Comparison of ENCODE assay signal across 8 cellular contexts in the genomic region with DNA sequence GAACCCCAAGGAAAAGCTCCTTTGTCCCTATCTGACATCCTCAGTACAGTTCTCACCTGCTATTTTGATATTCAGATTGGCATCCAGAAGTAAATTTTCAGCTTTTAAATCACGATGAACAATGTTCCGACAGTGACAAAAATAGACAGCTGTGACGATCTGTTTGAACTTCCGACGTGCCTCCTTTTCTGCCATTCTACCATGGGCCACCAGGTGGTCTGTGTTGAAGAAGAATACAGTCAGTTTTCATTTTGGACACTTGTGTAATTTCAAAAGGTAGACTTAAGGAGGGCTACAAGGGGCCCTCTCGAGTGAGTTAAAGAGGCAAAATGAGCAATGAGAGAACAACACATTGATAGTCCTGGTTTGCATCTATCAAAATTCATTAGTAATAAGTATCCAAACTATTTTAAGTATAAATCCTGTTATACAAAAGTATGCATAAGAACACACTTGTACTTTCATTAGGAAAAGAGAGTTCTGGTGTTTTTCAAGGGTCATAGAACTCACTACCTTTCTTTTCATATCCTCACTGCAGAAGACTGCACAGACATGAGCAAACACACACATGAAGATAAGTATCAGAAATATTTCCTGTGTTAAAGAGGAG.
DNase-seq lines count a peak whose midpoint lies in the region; TF ChIP-seq lines count a peak whose summit lies in the region.

No MANE protein-coding gene starts in this region.

- H3K4me3 ChIP-seq in AG09309 (ENCODE audit: control insufficient read depth, low read depth, low read length): no peak overlapping the region

- no peak for DNase-seq in AG09309 (ENCODE audit: low read depth)
- DNase-seq in activated T-cell treated with anti-CD3 and anti-CD28 coated beads, Interleukin-2, amount 50 U/mL, for 24 hours: no peak
- peak; percentile 42 for DNase-seq in left kidney (ENCODE audit: low read depth, low spot score)
- no peak for DNase-seq in middle frontal gyrus (ENCODE audit: extremely low spot score, low spot score)
- no peak for DNase-seq in GF-D8 (lab: John Stamatoyannopoulos, UW)
- DNase-seq in NCI-H2227 (lab: John Stamatoyannopoulos, UW; ENCODE audit: unreplicated experiment): no peak
- no peak for DNase-seq in NCI-H345 (lab: John Stamatoyannopoulos, UW)

- H3K9me3 Mint-ChIP-seq in IgD-negative memory B cell: no peaks in the 10 kb centered on the region
- no peaks in the 10 kb centered on the region for H3K9me3 Mint-ChIP-seq in activated T-cell treated with anti-CD3 and anti-CD28 coated beads, Interleukin-2, amount 50 U/mL, for 24 hours

- H3K36me3 Mint-ChIP-seq in IgD-negative memory B cell: peaks cover 4% of the 10 kb centered on the region
- H3K36me3 Mint-ChIP-seq in activated T-cell treated with anti-CD3 and anti-CD28 coated beads, Interleukin-2, amount 50 U/mL, for 24 hours (ENCODE audit: low read depth): peaks cover 47% of the 10 kb centered on the region

- H3K4me3 Mint-ChIP-seq in IgD-negative memory B cell: peak overlapping the region; percentile 65 to 88 (median 74)
- peak overlapping the region; percentile 41 for H3K4me3 Mint-ChIP-seq in activated T-cell treated with anti-CD3 and anti-CD28 coated beads, Interleukin-2, amount 50 U/mL, for 24 hours

- peak; percentile 28 for TF ChIP-seq CTCF in AG09309 (IDR thresholded peaks at IDR 0.05; ENCODE audit: control insufficient read depth, insufficient read depth, low read depth, low read length, missing control alignments)

- H3K4me1 Mint-ChIP-seq in IgD-negative memory B cell: peaks cover 62 to 77% (median 71%) of the 10 kb centered on the region in 3 donors
- H3K4me1 Mint-ChIP-seq in activated T-cell treated with anti-CD3 and anti-CD28 coated beads, Interleukin-2, amount 50 U/mL, for 24 hours (ENCODE audit: low read depth): peaks cover 78% of the 10 kb centered on the region

- no peaks in the 10 kb centered on the region for H3K27me3 Mint-ChIP-seq in IgD-negative memory B cell
- H3K27me3 Mint-ChIP-seq in activated T-cell treated with anti-CD3 and anti-CD28 coated beads, Interleukin-2, amount 50 U/mL, for 24 hours: no peaks in the 10 kb centered on the region

- H3K27ac Mint-ChIP-seq in IgD-negative memory B cell: peak overlapping the region; percentile 92 to 100 (median 99)
- peak overlapping the region; percentile 84 for H3K27ac Mint-ChIP-seq in activated T-cell treated with anti-CD3 and anti-CD28 coated beads, Interleukin-2, amount 50 U/mL, for 24 hours
